10 cellular contexts compared by ENCODE assay signal in genomic region chr12:96500686-96501085, GRCh38. TPM values are rescaled to one million over a fixed set of nuclear protein-coding genes. Genes with fewer than 3 reads are reported as not detected.
A peak's percentile ranks its signal among the peaks of the same experiment; 100 is the strongest.
DNase-seq lines count a peak whose midpoint lies in the region; ATAC-seq and TF ChIP-seq lines count a peak whose summit lies in the region.
"Had no signal": no experiment of that assay in that cellular context is flagged by ENCODE, and none has a peak within 500 bp of the region (broad histone marks: within the 10 kb centered on the region; RNA-seq: fewer than 3 reads in every experiment).

No MANE protein-coding gene starts in this region.

- no peaks in the 10 kb centered on the region for H3F3A ChIP-seq in PC-3 (ENCODE audit: low read length, unreplicated experiment)

- H3K4me3 ChIP-seq in PC-3 (ENCODE audit: low read length) (peak overlapping the region; percentile 14; the same call in 1 of the 2 replicates), subcutaneous abdominal adipose tissue (ENCODE audit: low read depth in 1 of 5, low read length in 5 of 5) (no peak overlapping the region)

- no peak for DNase-seq in activated T-cell treated with anti-CD3 and anti-CD28 coated beads, Interleukin-2, amount 50 U/mL, for 72 hours
- DNase-seq in activated T-cell treated with anti-CD3 and anti-CD28 coated beads, Interleukin-2, amount 50 U/mL, for 1 hour = no peak
- DNase-seq in PC-3 (peak; percentile 39), endothelial cell (ENCODE audit: low spot score) (no peak), NCI-H526 treated with DMSO at 0.1 percent for 48 hours (lab: John Stamatoyannopoulos, UW) (no peak), NCI-H82 (lab: John Stamatoyannopoulos, UW) (no peak)
- no peak for DNase-seq in stimulated activated CD4-positive, alpha-beta T cell treated with anti-CD3 and anti-CD28 coated beads, Interleukin-4, amount 100 ng/mL, for 1 hour
- DNase-seq: effector CD8-positive, alpha-beta T cell; NCI-H1436 treated with DMSO at 0.1 percent for 48 hours had no signal

- intact Hi-C loops in PC-3 (cut with micrococcal nuclease) = loop anchor here (1.0 to 5.0 kb wide), 2 partner anchors 53 to 99 kb away; no protein-coding TSS in a partner anchor

- peak overlapping the region; percentile 93 for H3K27ac Mint-ChIP-seq in activated T-cell treated with anti-CD3 and anti-CD28 coated beads, Interleukin-2, amount 50 U/mL, for 72 hours
- peak overlapping the region; percentile 99 for H3K27ac Mint-ChIP-seq in endothelial cell (ENCODE audit: unreplicated experiment)

- peak overlapping the region; percentile 42 for H2AFZ ChIP-seq in PC-3 (ENCODE audit: low read length)

- H3K36me3 Mint-ChIP-seq in activated T-cell treated with anti-CD3 and anti-CD28 coated beads, Interleukin-2, amount 50 U/mL, for 72 hours (ENCODE audit: insufficient read depth in 2 of 2) = no peaks in the 10 kb centered on the region
- no peaks in the 10 kb centered on the region for H3K36me3 Mint-ChIP-seq in endothelial cell (ENCODE audit: low read depth, unreplicated experiment)

- no peak overlapping the region for H3K4me3 Mint-ChIP-seq in activated T-cell treated with anti-CD3 and anti-CD28 coated beads, Interleukin-2, amount 50 U/mL, for 72 hours
- no peak overlapping the region for H3K4me3 Mint-ChIP-seq in endothelial cell (ENCODE audit: unreplicated experiment)

- H3K9me2 ChIP-seq in PC-3 (replicated peaks; ENCODE audit: low read length) = no peaks in the 10 kb centered on the region

- ATAC-seq in activated T-cell treated with anti-CD3 and anti-CD28 coated beads, Interleukin-2, amount 50 U/mL, for 72 hours (replicated peaks in 1 of 2) = no peak
- ATAC-seq in PC-3 = peak; percentile 63

- H3K27ac ChIP-seq in PC-3 (ENCODE audit: low read length) (peak overlapping the region; percentile 84), subcutaneous abdominal adipose tissue (ENCODE audit: low read depth, low read length) (peak overlapping the region; percentile 9)

- no peaks in the 10 kb centered on the region for H3K27me3 Mint-ChIP-seq in activated T-cell treated with anti-CD3 and anti-CD28 coated beads, Interleukin-2, amount 50 U/mL, for 72 hours (ENCODE audit: low read depth)
- peaks cover 2% of the 10 kb centered on the region for H3K27me3 Mint-ChIP-seq in endothelial cell (ENCODE audit: unreplicated experiment)

- BruUV-seq in PC-3 (replicated peaks; lab: Mats Ljungman, UMichigan) = no TSS peak

- CTCF ChIA-PET in PC-3 (lab: Charles Lee) = interaction anchor here (0.5 to 1.0 kb wide), 3 partner anchors 45 to 286 kb away, joined by 3 to 11 read pairs (median 6); no protein-coding TSS in a partner anchor

- no peaks in the 10 kb centered on the region for H4K20me1 ChIP-seq in PC-3 (ENCODE audit: low read length)

- TF ChIP-seq CTCF in PC-3 (conservative IDR thresholded peaks at IDR 0.05; ENCODE audit: low read depth, low read length) (peak; percentile 54; the same call in 1 of the 2 replicates), endothelial cell (IDR thresholded peaks at IDR 0.05; ENCODE audit: unreplicated experiment) (no peak)

- no peaks in the 10 kb centered on the region for H3K27me3 ChIP-seq in PC-3 (ENCODE audit: low read length)
- H3K27me3 ChIP-seq in subcutaneous abdominal adipose tissue (ENCODE audit: control insufficient read depth in 5 of 5, insufficient read depth in 4 of 5, low read length in 5 of 5) = no peaks in the 10 kb centered on the region

- H3K9me3 ChIP-seq in PC-3 (ENCODE audit: low read length) = no peaks in the 10 kb centered on the region
- no peaks in the 10 kb centered on the region for H3K9me3 ChIP-seq in subcutaneous abdominal adipose tissue (ENCODE audit: control insufficient read depth in 5 of 5, low read length in 5 of 5)

- no peaks in the 10 kb centered on the region for H3K36me3 ChIP-seq in PC-3 (ENCODE audit: low read depth, low read length)
- H3K36me3 ChIP-seq in subcutaneous abdominal adipose tissue (ENCODE audit: control insufficient read depth in 5 of 5, insufficient read depth in 5 of 5, low read length in 5 of 5) = no peaks in the 10 kb centered on the region

- H3K4me1 ChIP-seq in PC-3 (ENCODE audit: insufficient read depth, low read length) = peaks cover 27% of the 10 kb centered on the region
- H3K4me1 ChIP-seq in subcutaneous abdominal adipose tissue (ENCODE audit: control insufficient read depth in 5 of 5, insufficient read depth in 5 of 5, low read length in 5 of 5) = peaks cover 0 to 25% (median 5%) of the 10 kb centered on the region in 5 donors

- POLR2A ChIA-PET in PC-3 (lab: Charles Lee; ENCODE audit: unreplicated experiment) = no interaction called here

- H3K9me3 Mint-ChIP-seq in activated T-cell treated with anti-CD3 and anti-CD28 coated beads, Interleukin-2, amount 50 U/mL, for 72 hours = no peaks in the 10 kb centered on the region
- no peaks in the 10 kb centered on the region for H3K9me3 Mint-ChIP-seq in endothelial cell (ENCODE audit: unreplicated experiment)

- H3K9ac ChIP-seq in PC-3 (ENCODE audit: low read length) (peak overlapping the region; percentile 54), subcutaneous abdominal adipose tissue (ENCODE audit: low read length in 5 of 5) (no peak overlapping the region)

- peak overlapping the region; percentile 52 for H3K4me2 ChIP-seq in PC-3 (ENCODE audit: low read length)

- no peaks in the 10 kb centered on the region for H3K79me2 ChIP-seq in PC-3 (ENCODE audit: low read length)

- peaks cover 37% of the 10 kb centered on the region for H3K4me1 Mint-ChIP-seq in activated T-cell treated with anti-CD3 and anti-CD28 coated beads, Interleukin-2, amount 50 U/mL, for 72 hours (ENCODE audit: low read depth)
- H3K4me1 Mint-ChIP-seq in endothelial cell (ENCODE audit: unreplicated experiment) = peaks cover 37% of the 10 kb centered on the region

RNA-seq across cellular contexts. Expression of gene CFAP54, which starts 11.3 kb away (rescaled TPM):
- total RNA-seq in activated T-cell treated with anti-CD3 and anti-CD28 coated beads, Interleukin-2, amount 50 U/mL, for 72 hours = under 1 TPM; 0.24 to 0.67 TPM
- 0.77 and 1.1 TPM in 2 replicates for total RNA-seq in PC-3 (2014; rRNA removed)
- 2.5 TPM for total RNA-seq in endothelial cell (ENCODE audit: unreplicated experiment)
